ENCODE assay signal across 10 cellular contexts in genomic region chr12:76081909-76082308, GRCh38. TPM values are rescaled to one million over a fixed set of nuclear protein-coding genes. Genes with fewer than 3 reads are reported as not detected.
A peak's percentile ranks its signal among the peaks of the same experiment; 100 is the strongest.
DNase-seq lines count a peak whose midpoint lies in the region; TF ChIP-seq lines count a peak whose summit lies in the region.
"Had no signal": no experiment of that assay in that cellular context is flagged by ENCODE, and none has a peak within 500 bp of the region (broad histone marks: within the 10 kb centered on the region; RNA-seq: fewer than 3 reads in every experiment).

No MANE protein-coding gene starts in this region.

- peaks cover 66% of the 10 kb centered on the region for H3K79me2 ChIP-seq in H9 (ENCODE audit: insufficient read depth, low read length)

- H2BK120ac ChIP-seq in H9 (ENCODE audit: low read depth, low read length, poor library complexity, severe bottlenecking) (no peak overlapping the region), mesenchymal stem cell (ENCODE audit: low read depth, low read length) (no peak overlapping the region)

- intact Hi-C loops in activated T-helper 1 cell treated with anti-CD3 and anti-CD28 coated beads, Interleukin-12 subunit alpha, Interleukin-12 subunit beta, Interleukin-2, Interleukin-4 antibody, amounts not matched to agents 30 ng/mL and 10 ng/mL and 1 ng/mL, durations not matched to agents 14 hours and 24 hours and 36 hours (cut with micrococcal nuclease): no loop called here
- intact Hi-C loops in posterior cingulate gyrus (cut with DNase I): loop anchor here (5.0 to 10.0 kb wide), 2 partner anchors 50 to 73 kb away; partner anchors contain the start of gene PHLDA1

- H2BK12ac ChIP-seq in H9 (ENCODE audit: insufficient read length, low read depth, low read length) (no peak overlapping the region), mesenchymal stem cell (ENCODE audit: low read length in 2 of 2) (no peak overlapping the region)

- H3K27ac ChIP-seq in BLaER1 (no peak overlapping the region), H9 (ENCODE audit: insufficient read length, low read depth, low read length) (no peak overlapping the region), mesenchymal stem cell (ENCODE audit: low read length, poor library complexity, severe bottlenecking) (no peak overlapping the region)
- H3K27ac ChIP-seq: colonic mucosa had no signal

- H3K4me2 ChIP-seq in BLaER1: peak overlapping the region; percentile 95
- peak overlapping the region; percentile 84 for H3K4me2 ChIP-seq in H9 (ENCODE audit: insufficient read depth, insufficient read length, low read length)
- no peak overlapping the region for H3K4me2 ChIP-seq in mesenchymal stem cell (ENCODE audit: low read length, poor library complexity, severe bottlenecking)

- peaks cover 75% of the 10 kb centered on the region for H4K20me1 ChIP-seq in BLaER1
- H4K20me1 ChIP-seq in H9 (ENCODE audit: control insufficient read depth, insufficient read depth, insufficient read length): no peaks in the 10 kb centered on the region

- H3K23ac ChIP-seq in H9 (ENCODE audit: insufficient read length, low read depth, low read length) (no peak overlapping the region), mesenchymal stem cell (ENCODE audit: low read length in 2 of 2) (no peak overlapping the region)

- H3K23me2 ChIP-seq in H9 (ENCODE audit: insufficient read length, low read depth, low read length, poor library complexity, severe bottlenecking): peaks cover 15% of the 10 kb centered on the region

- no peak overlapping the region for H4K91ac ChIP-seq in H9 (ENCODE audit: insufficient read length, low read depth, low read length)
- H4K91ac ChIP-seq in mesenchymal stem cell (ENCODE audit: low read length): no peak overlapping the region

- H3K36me3 ChIP-seq in BLaER1 (peaks cover 39% of the 10 kb centered on the region), mesenchymal stem cell (ENCODE audit: control insufficient read depth in 1 of 2, insufficient read depth in 2 of 2, low read depth in 1 of 2, low read length in 2 of 2) (peaks cover 7 to 33% of the 10 kb centered on the region in 2 experiments)
- H3K36me3 ChIP-seq: colonic mucosa had no signal

- no peak overlapping the region for H3T11ph ChIP-seq in H9 (ENCODE audit: low read length)

- no peak overlapping the region for H2BK20ac ChIP-seq in H9 (ENCODE audit: low read depth, low read length, poor library complexity, severe bottlenecking)

- no peak overlapping the region for H4K5ac ChIP-seq in H9 (ENCODE audit: insufficient read length, low read depth, low read length)

- H3K9ac ChIP-seq in BLaER1 (peak overlapping the region; percentile 98; the same call in 1 of the 2 replicates), H9 (ENCODE audit: extremely low read depth, insufficient read length, low read length) (no peak overlapping the region), mesenchymal stem cell (ENCODE audit: low read length) (peak overlapping the region; percentile 99)

- H3K56ac ChIP-seq in H9 (ENCODE audit: insufficient read length, low read depth, low read length): no peak overlapping the region

- no peak overlapping the region for H2BK5ac ChIP-seq in H9 (ENCODE audit: insufficient read length, low read length)
- H2BK5ac ChIP-seq in mesenchymal stem cell (ENCODE audit: low read depth, low read length, poor library complexity, severe bottlenecking): no peak overlapping the region

- H2AFZ ChIP-seq in H9 (ENCODE audit: low read length): no peak overlapping the region
- no peak overlapping the region for H2AFZ ChIP-seq in mesenchymal stem cell (ENCODE audit: low read depth, low read length)

- H3K18ac ChIP-seq in H9 (ENCODE audit: insufficient read length, low read depth, low read length) (no peak overlapping the region), mesenchymal stem cell (ENCODE audit: low read depth in 1 of 2, low read length in 2 of 2) (no peak overlapping the region)

- H3K9me3 ChIP-seq in BLaER1 (peaks cover 13% of the 10 kb centered on the region), H9 (ENCODE audit: control insufficient read depth, low read depth, low read length) (no peaks in the 10 kb centered on the region), mesenchymal stem cell (ENCODE audit: control insufficient read depth, low read length) (peaks cover 20% of the 10 kb centered on the region)
- H3K9me3 ChIP-seq: colonic mucosa had no signal

- no peaks in the 10 kb centered on the region for H3K9me3 Mint-ChIP-seq in H9
- peaks cover 9% of the 10 kb centered on the region for H3K9me3 Mint-ChIP-seq in activated T-helper 1 cell treated with anti-CD3 and anti-CD28 coated beads, Interleukin-12 subunit alpha, Interleukin-12 subunit beta, Interleukin-2, Interleukin-4 antibody, amounts not matched to agents 30 ng/mL and 10 ng/mL and 1 ng/mL, durations not matched to agents 14 hours and 24 hours and 36 hours

- H3K4me3 Mint-ChIP-seq in H9: peak overlapping the region; percentile 47 to 65
- peak overlapping the region; percentile 25 for H3K4me3 Mint-ChIP-seq in activated T-helper 1 cell treated with anti-CD3 and anti-CD28 coated beads, Interleukin-12 subunit alpha, Interleukin-12 subunit beta, Interleukin-2, Interleukin-4 antibody, amounts not matched to agents 30 ng/mL and 10 ng/mL and 1 ng/mL, durations not matched to agents 14 hours and 24 hours and 36 hours

- DNase-seq in H9 (no peak), mesenchymal stem cell (peak; percentile 1), NCI-H1930 (lab: John Stamatoyannopoulos, UW) (no peak), NCI-H1417 treated with DMSO at 0.1 percent for 48 hours (lab: John Stamatoyannopoulos, UW) (no peak), HUDEP-2 (lab: John Stamatoyannopoulos, UW; ENCODE audit: unreplicated experiment in 76 of 76) (no peak), posterior cingulate gyrus (no peak)
- no peak for DNase-seq in activated T-helper 1 cell treated with anti-CD3 and anti-CD28 coated beads, Interleukin-12 subunit alpha, Interleukin-12 subunit beta, Interleukin-2, Interleukin-4 antibody, amounts not matched to agents 30 ng/mL and 10 ng/mL and 1 ng/mL, durations not matched to agents 14 hours and 24 hours and 36 hours (ENCODE audit: low spot score)
- DNase-seq: colonic mucosa, mesendoderm had no signal

- peak overlapping the region; percentile 96 for H3K4me3 ChIP-seq in BLaER1
- peak overlapping the region in 1 of 2 experiments; percentile 96 for H3K4me3 ChIP-seq in mesenchymal stem cell (ENCODE audit: insufficient read depth in 1 of 2, low read depth in 1 of 2, low read length in 2 of 2)
- H3K4me3 ChIP-seq: colonic mucosa had no signal

- H2AK5ac ChIP-seq in H9 (ENCODE audit: insufficient read length, low read length) (no peak overlapping the region), mesenchymal stem cell (ENCODE audit: low read length, severe bottlenecking) (no peak overlapping the region)

- peak overlapping the region in 2 of 3 experiments; percentile 9 to 53; a peak in 4 of 7 replicates for H3K27ac Mint-ChIP-seq in H9
- H3K27ac Mint-ChIP-seq in activated T-helper 1 cell treated with anti-CD3 and anti-CD28 coated beads, Interleukin-12 subunit alpha, Interleukin-12 subunit beta, Interleukin-2, Interleukin-4 antibody, amounts not matched to agents 30 ng/mL and 10 ng/mL and 1 ng/mL, durations not matched to agents 14 hours and 24 hours and 36 hours: peak overlapping the region; percentile 0

- H3K36me3 Mint-ChIP-seq in H9 (ENCODE audit: insufficient read depth in 1 of 3, low read depth in 3 of 3): peaks cover 22 to 42% (median 41%) of the 10 kb centered on the region in 3 experiments
- H3K36me3 Mint-ChIP-seq in activated T-helper 1 cell treated with anti-CD3 and anti-CD28 coated beads, Interleukin-12 subunit alpha, Interleukin-12 subunit beta, Interleukin-2, Interleukin-4 antibody, amounts not matched to agents 30 ng/mL and 10 ng/mL and 1 ng/mL, durations not matched to agents 14 hours and 24 hours and 36 hours (ENCODE audit: low read depth): peaks cover 39% of the 10 kb centered on the region

- no peaks in the 10 kb centered on the region for H3K79me1 ChIP-seq in H9 (ENCODE audit: insufficient read depth, low read depth, low read length, poor library complexity, severe bottlenecking)
- H3K79me1 ChIP-seq in mesenchymal stem cell (replicated peaks; ENCODE audit: low read length, poor library complexity, severe bottlenecking): no peaks in the 10 kb centered on the region

- H3K27me3 Mint-ChIP-seq in H9 (ENCODE audit: low read depth): peaks cover 7% of the 10 kb centered on the region
- H3K27me3 Mint-ChIP-seq in activated T-helper 1 cell treated with anti-CD3 and anti-CD28 coated beads, Interleukin-12 subunit alpha, Interleukin-12 subunit beta, Interleukin-2, Interleukin-4 antibody, amounts not matched to agents 30 ng/mL and 10 ng/mL and 1 ng/mL, durations not matched to agents 14 hours and 24 hours and 36 hours (ENCODE audit: insufficient read depth): no peaks in the 10 kb centered on the region

- H3K14ac ChIP-seq in H9 (ENCODE audit: insufficient read depth, low read length) (no peak overlapping the region), mesenchymal stem cell (ENCODE audit: low read length in 2 of 2) (no peak overlapping the region)

- no peak for TF ChIP-seq CTCF in H9 (conservative IDR thresholded peaks at IDR 0.05)

- H3K27me3 ChIP-seq in BLaER1: no peaks in the 10 kb centered on the region
- H3K27me3 ChIP-seq in H9 (ENCODE audit: insufficient read depth, low read length): no peaks in the 10 kb centered on the region
- no peaks in the 10 kb centered on the region for H3K27me3 ChIP-seq in mesenchymal stem cell (ENCODE audit: control insufficient read depth in 1 of 2, insufficient read depth in 1 of 2, low read length in 2 of 2)
- H3K27me3 ChIP-seq: colonic mucosa had no signal

- no peak overlapping the region for H2BK15ac ChIP-seq in H9 (ENCODE audit: low read depth, low read length)
- H2BK15ac ChIP-seq in mesenchymal stem cell (ENCODE audit: low read depth, poor library complexity, severe bottlenecking): no peak overlapping the region

- H3K4ac ChIP-seq in H9 (ENCODE audit: low read depth, low read length) (no peak overlapping the region), mesenchymal stem cell (ENCODE audit: low read depth in 1 of 2, low read length in 2 of 2) (no peak overlapping the region)

- peaks cover 54 to 59% of the 10 kb centered on the region in 2 experiments for H3K4me1 Mint-ChIP-seq in H9
- peaks cover 80% of the 10 kb centered on the region for H3K4me1 Mint-ChIP-seq in activated T-helper 1 cell treated with anti-CD3 and anti-CD28 coated beads, Interleukin-12 subunit alpha, Interleukin-12 subunit beta, Interleukin-2, Interleukin-4 antibody, amounts not matched to agents 30 ng/mL and 10 ng/mL and 1 ng/mL, durations not matched to agents 14 hours and 24 hours and 36 hours (ENCODE audit: low read depth)

- H3K4me1 ChIP-seq in BLaER1 (peaks cover 54% of the 10 kb centered on the region), H9 (ENCODE audit: insufficient read depth, low read length) (peaks cover 3% of the 10 kb centered on the region; the same call in 1 of the 2 replicates), mesenchymal stem cell (ENCODE audit: control insufficient read depth, insufficient read depth, low read depth, low read length) (peaks cover 3% of the 10 kb centered on the region)
- H3K4me1 ChIP-seq: colonic mucosa had no signal

- H4K8ac ChIP-seq in H9 (replicated peaks; ENCODE audit: insufficient read length, low read depth, low read length): no peak overlapping the region
- no peak overlapping the region for H4K8ac ChIP-seq in mesenchymal stem cell (ENCODE audit: low read length)

RNA-seq across cellular contexts. Expression of gene NAP1L1, which starts 2.6 kb away (rescaled TPM):
- 988 and 1,012 TPM in 2 replicates for total RNA-seq in H9 (2021)
- total RNA-seq in activated T-helper 1 cell treated with anti-CD3 and anti-CD28 coated beads, Interleukin-12 subunit alpha, Interleukin-12 subunit beta, Interleukin-2, Interleukin-4 antibody, amounts not matched to agents 30 ng/mL and 10 ng/mL and 1 ng/mL, durations not matched to agents 14 hours and 24 hours and 36 hours: 584 and 605 TPM in 2 replicates
- polyA plus RNA-seq in mesenchymal stem cell (2013, experiment 1 of 2): 781 TPM
- polyA plus RNA-seq in mesenchymal stem cell (2013, experiment 2 of 2): 820 TPM

RNA-seq across cellular contexts. Expression of gene PHLDA1, which starts 50.3 kb away (rescaled TPM):
- total RNA-seq in H9 (2021): 106 TPM in 2 replicates
- 88.9 and 91.5 TPM in 2 replicates for total RNA-seq in activated T-helper 1 cell treated with anti-CD3 and anti-CD28 coated beads, Interleukin-12 subunit alpha, Interleukin-12 subunit beta, Interleukin-2, Interleukin-4 antibody, amounts not matched to agents 30 ng/mL and 10 ng/mL and 1 ng/mL, durations not matched to agents 14 hours and 24 hours and 36 hours
- 90.2 TPM for polyA plus RNA-seq in mesenchymal stem cell (2013, experiment 1 of 2)
- polyA plus RNA-seq in mesenchymal stem cell (2013, experiment 2 of 2): 90.9 TPM
